In genomic region chr14:54652890-54653201, GRCh38 we compare ENCODE assay signal across 12 cellular contexts.
DNase-seq lines count a peak whose midpoint lies in the region; ATAC-seq and TF ChIP-seq lines count a peak whose summit lies in the region.
"Had no signal": no experiment of that assay in that cellular context is flagged by ENCODE, and none has a peak within 500 bp of the region (broad histone marks: within the 10 kb centered on the region; RNA-seq: fewer than 3 reads in every experiment).

No MANE protein-coding gene starts in this region.

- ATAC-seq in sciatic nerve: peak; percentile 40
- ATAC-seq: activated naive CD4-positive, alpha-beta T cell treated with anti-CD3 and anti-CD28 coated beads, Interleukin-2, amount 50 U/mL, for 72 hours had no signal

- H3K36me3 Mint-ChIP-seq in Calu3 (ENCODE audit: insufficient read depth, unreplicated experiment): no peaks in the 10 kb centered on the region
- H3K36me3 Mint-ChIP-seq in CD4-positive, alpha-beta memory T cell: no peaks in the 10 kb centered on the region
- H3K36me3 Mint-ChIP-seq: activated naive CD4-positive, alpha-beta T cell treated with anti-CD3 and anti-CD28 coated beads, Interleukin-2, amount 50 U/mL, for 72 hours had no signal

- H3K27ac Mint-ChIP-seq in Calu3 (ENCODE audit: unreplicated experiment): peak overlapping the region; percentile 51
- no peak overlapping the region for H3K27ac Mint-ChIP-seq in CD4-positive, alpha-beta memory T cell
- H3K27ac Mint-ChIP-seq: activated naive CD4-positive, alpha-beta T cell treated with anti-CD3 and anti-CD28 coated beads, Interleukin-2, amount 50 U/mL, for 72 hours; CD4-positive, alpha-beta T cell had no signal

- no TSS peak for BruUV-seq in Calu3 (replicated peaks; lab: Mats Ljungman, UMichigan)

- H3K27ac ChIP-seq in right atrium auricular region: peak overlapping the region; percentile 89
- no peak overlapping the region for H3K27ac ChIP-seq in CD4-positive, alpha-beta memory T cell (ENCODE audit: low read depth, low read length)

- POLR2A ChIA-PET in CD4-positive, alpha-beta memory T cell (lab: Charles Lee; ENCODE audit: partially characterized antibody): no interaction called here

- TF ChIP-seq CTCF in Calu3 (IDR thresholded peaks at IDR 0.05; ENCODE audit: unreplicated experiment): no peak
- TF ChIP-seq CTCF in astrocyte of the cerebellum (IDR thresholded peaks at IDR 0.05; ENCODE audit: low read depth, low read length, missing control alignments): no peak
- TF ChIP-seq CTCF in right atrium auricular region (IDR thresholded peaks at IDR 0.05): no peak

- H3K4me3 ChIP-seq in astrocyte of the cerebellum (ENCODE audit: low read depth, low read length) (peak overlapping the region; percentile 24), right atrium auricular region (peak overlapping the region; percentile 15)
- H3K4me3 ChIP-seq in CD4-positive, alpha-beta memory T cell (ENCODE audit: low read length in 2 of 2): no peak overlapping the region

- CTCF ChIA-PET in Calu3 (lab: Charles Lee): interaction anchor here (1.0 kb wide), 1 partner anchor 87 kb away, joined by 3 read pairs; no protein-coding TSS in a partner anchor
- CTCF ChIA-PET in CD4-positive, alpha-beta memory T cell (lab: Charles Lee; ENCODE audit: partially characterized antibody): no interaction called here

- no peaks in the 10 kb centered on the region for H3K9me3 ChIP-seq in right atrium auricular region
- H3K9me3 ChIP-seq in CD4-positive, alpha-beta memory T cell (ENCODE audit: control insufficient read depth in 1 of 2, low read length in 2 of 2): no peaks in the 10 kb centered on the region

- H3K27me3 Mint-ChIP-seq in Calu3 (ENCODE audit: unreplicated experiment): no peaks in the 10 kb centered on the region
- H3K27me3 Mint-ChIP-seq in CD4-positive, alpha-beta memory T cell: peaks cover 4 to 12% of the 10 kb centered on the region in 2 donors

- H3K4me1 Mint-ChIP-seq in Calu3 (ENCODE audit: low read depth, unreplicated experiment): peaks cover 42% of the 10 kb centered on the region
- no peaks in the 10 kb centered on the region for H3K4me1 Mint-ChIP-seq in CD4-positive, alpha-beta memory T cell

- in situ Hi-C loops in astrocyte of the cerebellum (cut with HindIII; ENCODE audit: low sequenced_read_pairs): loop anchor here (5.0 kb wide), 1 partner anchor 86 kb away; the partner anchor contains the start of gene SAMD4A

- no peaks in the 10 kb centered on the region for H3K36me3 ChIP-seq in right atrium auricular region
- no peaks in the 10 kb centered on the region for H3K36me3 ChIP-seq in CD4-positive, alpha-beta memory T cell (ENCODE audit: insufficient read depth, low read length)

- peak overlapping the region; percentile 34 for H3K4me3 Mint-ChIP-seq in Calu3 (ENCODE audit: low read depth, unreplicated experiment)
- H3K4me3 Mint-ChIP-seq in CD4-positive, alpha-beta memory T cell: no peak overlapping the region
- H3K4me3 Mint-ChIP-seq: CD4-positive, alpha-beta T cell had no signal

- intact Hi-C loops in Calu3 (cut with micrococcal nuclease; ENCODE audit: unreplicated experiment) (no loop called here), sciatic nerve (cut with DNase I) (no loop called here), posterior vena cava (cut with DNase I) (loop anchor here in 1 of 2 donors (5.0 kb wide), 1 partner anchor 34 kb away; no protein-coding TSS in a partner anchor)
- intact Hi-C loops in CD4-positive, alpha-beta memory T cell (cut with micrococcal nuclease): no loop called here

- DNase-seq in Calu3: no peak
- no peak for DNase-seq in astrocyte of the cerebellum (ENCODE audit: low read depth)
- no peak for DNase-seq in right atrium auricular region (ENCODE audit: low spot score)
- DNase-seq in sciatic nerve (ENCODE audit: low spot score): no peak
- DNase-seq in posterior vena cava (ENCODE audit: low spot score): no peak
- DNase-seq in CD4-positive, alpha-beta memory T cell: no peak
- DNase-seq in NCI-H510A (lab: John Stamatoyannopoulos, UW): no peak
- DNase-seq in NOMO-1 treated with DMSO at 0.1 percent for 48 hours (lab: John Stamatoyannopoulos, UW; ENCODE audit: unreplicated experiment): no peak
- DNase-seq: CD4-positive, alpha-beta T cell; NCI-H524; stimulated activated CD4-positive, alpha-beta T cell treated with anti-CD3 and anti-CD28 coated beads, Interleukin-12 subunit alpha, Interleukin-12 subunit beta, amount 100 ng/mL, for 4 hours had no signal

- no peaks in the 10 kb centered on the region for H3K27me3 ChIP-seq in right atrium auricular region
- H3K27me3 ChIP-seq in CD4-positive, alpha-beta memory T cell (ENCODE audit: insufficient read depth, low read length): peaks cover 4% of the 10 kb centered on the region

- peaks cover 0 to 72% of the 10 kb centered on the region in 2 donors for H3K4me1 ChIP-seq in right atrium auricular region
- no peaks in the 10 kb centered on the region for H3K4me1 ChIP-seq in CD4-positive, alpha-beta memory T cell (ENCODE audit: insufficient read depth, low read length)

- H3K9me3 Mint-ChIP-seq in Calu3 (ENCODE audit: low read depth, unreplicated experiment): no peaks in the 10 kb centered on the region
- H3K9me3 Mint-ChIP-seq in CD4-positive, alpha-beta memory T cell: no peaks in the 10 kb centered on the region
- H3K9me3 Mint-ChIP-seq: CD4-positive, alpha-beta T cell had no signal

Comparison
In these comparisons a context has a peak if more than half of its experiments do, and no peak if none do; other contexts are left out.
1. H3K4me3 ChIP-seq: peak in astrocyte of the cerebellum (single experiment) and right atrium auricular region (2 of 2); none in CD4-positive, alpha-beta memory T cell (0 of 2).